In the genomic region with DNA sequence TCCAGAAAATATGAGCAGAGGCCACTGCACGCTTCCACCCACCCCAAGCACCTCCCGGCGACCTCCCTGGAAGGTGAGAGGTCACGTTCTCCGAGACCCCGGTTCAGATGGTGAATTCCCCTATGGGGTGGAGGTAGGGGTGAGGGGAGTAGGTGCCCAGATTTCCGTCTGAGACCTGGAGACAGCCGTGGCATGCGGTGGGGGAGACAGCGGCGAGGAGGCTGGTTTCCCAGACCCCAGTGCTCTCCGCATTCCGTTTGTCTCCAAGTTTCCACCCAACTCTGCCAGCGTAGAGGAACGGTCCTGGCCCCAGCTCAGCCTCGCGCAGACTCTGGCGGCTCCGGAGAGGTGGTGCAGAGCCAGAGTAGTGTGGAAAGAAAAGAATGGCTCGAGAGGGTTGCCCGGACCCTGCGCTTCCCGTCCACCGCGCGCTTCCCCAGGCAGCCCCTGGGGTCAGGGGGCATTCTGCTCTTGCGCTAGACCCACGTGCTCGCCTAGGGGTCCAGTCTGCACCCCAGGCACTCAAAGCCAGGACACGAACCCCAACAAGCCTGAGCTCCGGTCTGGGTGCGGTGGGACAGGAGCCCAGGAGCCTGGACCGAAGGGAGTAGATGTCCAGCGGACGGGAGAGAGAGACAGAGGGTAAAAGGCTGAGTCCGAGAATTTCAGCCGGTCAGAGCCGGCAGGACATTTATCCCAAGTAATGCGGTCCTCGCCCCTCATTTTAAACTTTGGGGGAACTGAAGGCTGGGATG, we compare ENCODE assay signal across 8 cellular contexts. TPM values are rescaled to one million over a fixed set of nuclear protein-coding genes. Genes with fewer than 3 reads are reported as not detected.
A peak's percentile ranks its signal among the peaks of the same experiment; 100 is the strongest.
DNase-seq lines count a peak whose midpoint lies in the region; ATAC-seq and TF ChIP-seq lines count a peak whose summit lies in the region.

No MANE protein-coding gene starts in this region.

- peaks cover 100% of the 10 kb centered on the region for H3K27me3 ChIP-seq in neutrophil

- H3K27ac Mint-ChIP-seq in activated T-helper 17 cell treated with anti-CD3 and anti-CD28 coated beads, Interleukin-2, amount 50 U/mL, for 72 hours = no peak overlapping the region
- no peak overlapping the region for H3K27ac Mint-ChIP-seq in glutamatergic neuron (ENCODE audit: unreplicated experiment)

- H3K4me1 Mint-ChIP-seq in activated T-helper 17 cell treated with anti-CD3 and anti-CD28 coated beads, Interleukin-2, amount 50 U/mL, for 72 hours = peaks cover 5% of the 10 kb centered on the region
- no peaks in the 10 kb centered on the region for H3K4me1 Mint-ChIP-seq in glutamatergic neuron (ENCODE audit: low read depth, unreplicated experiment)

- peaks cover 63% of the 10 kb centered on the region for H3K27me3 Mint-ChIP-seq in activated T-helper 17 cell treated with anti-CD3 and anti-CD28 coated beads, Interleukin-2, amount 50 U/mL, for 72 hours
- peaks cover 10% of the 10 kb centered on the region for H3K27me3 Mint-ChIP-seq in glutamatergic neuron (ENCODE audit: unreplicated experiment)

- H3K36me3 Mint-ChIP-seq in activated T-helper 17 cell treated with anti-CD3 and anti-CD28 coated beads, Interleukin-2, amount 50 U/mL, for 72 hours (ENCODE audit: low read depth) = no peaks in the 10 kb centered on the region
- H3K36me3 Mint-ChIP-seq in glutamatergic neuron (ENCODE audit: unreplicated experiment) = no peaks in the 10 kb centered on the region

- ATAC-seq in activated T-helper 17 cell treated with anti-CD3 and anti-CD28 coated beads, Interleukin-2, amount 50 U/mL, for 72 hours (replicated peaks) = no peak
- ATAC-seq in GM18498 (IDR thresholded peaks at IDR 0.05; ENCODE audit: unreplicated experiment) = no peak
- no peak for ATAC-seq in GM21447 (IDR thresholded peaks at IDR 0.05; ENCODE audit: unreplicated experiment)

- no peaks in the 10 kb centered on the region for H3K36me3 ChIP-seq in neutrophil

- TF ChIP-seq CTCF in 22Rv1 (IDR thresholded peaks at IDR 0.05) (peak; percentile 51), glutamatergic neuron (IDR thresholded peaks at IDR 0.05; ENCODE audit: partially characterized antibody, unreplicated experiment) (peak; percentile 43), neutrophil (IDR thresholded peaks at IDR 0.05) (no peak)

- H3K27ac ChIP-seq in 22Rv1 = no peak overlapping the region
- no peak overlapping the region for H3K27ac ChIP-seq in neutrophil

- H3K4me3 Mint-ChIP-seq in activated T-helper 17 cell treated with anti-CD3 and anti-CD28 coated beads, Interleukin-2, amount 50 U/mL, for 72 hours = peak overlapping the region; percentile 75
- peak overlapping the region; percentile 80 for H3K4me3 Mint-ChIP-seq in glutamatergic neuron (ENCODE audit: unreplicated experiment)

- peak; percentile 75 for DNase-seq in HCEC 1CT
- DNase-seq in glutamatergic neuron = peak; percentile 56
- DNase-seq in activated effector memory CD4-positive, alpha-beta T cell treated with Interleukin-2 at 50 U/mL for 16 hours = no peak

- H3K9me3 Mint-ChIP-seq in activated T-helper 17 cell treated with anti-CD3 and anti-CD28 coated beads, Interleukin-2, amount 50 U/mL, for 72 hours = no peaks in the 10 kb centered on the region
- peaks cover 3% of the 10 kb centered on the region for H3K9me3 Mint-ChIP-seq in glutamatergic neuron (ENCODE audit: unreplicated experiment)

- H3K4me1 ChIP-seq in neutrophil (ENCODE audit: control insufficient read depth in 1 of 2, insufficient read depth in 1 of 2, low read depth in 1 of 2, low read length in 1 of 2) = peaks cover 13 to 17% of the 10 kb centered on the region in 2 experiments

- H3K4me3 ChIP-seq in neutrophil (ENCODE audit: low read depth in 1 of 2, low read length in 1 of 2) = peak overlapping the region; percentile 30 to 58

- H3K9me3 ChIP-seq in neutrophil = no peaks in the 10 kb centered on the region

RNA-seq across cellular contexts. Expression of gene PMP22, which starts 3.9 kb away (rescaled TPM):
- not detected for total RNA-seq in activated T-helper 17 cell treated with anti-CD3 and anti-CD28 coated beads, Interleukin-2, amount 50 U/mL, for 72 hours
- 0.56 TPM for total RNA-seq in glutamatergic neuron (ENCODE audit: unreplicated experiment)
